In the genomic region with DNA sequence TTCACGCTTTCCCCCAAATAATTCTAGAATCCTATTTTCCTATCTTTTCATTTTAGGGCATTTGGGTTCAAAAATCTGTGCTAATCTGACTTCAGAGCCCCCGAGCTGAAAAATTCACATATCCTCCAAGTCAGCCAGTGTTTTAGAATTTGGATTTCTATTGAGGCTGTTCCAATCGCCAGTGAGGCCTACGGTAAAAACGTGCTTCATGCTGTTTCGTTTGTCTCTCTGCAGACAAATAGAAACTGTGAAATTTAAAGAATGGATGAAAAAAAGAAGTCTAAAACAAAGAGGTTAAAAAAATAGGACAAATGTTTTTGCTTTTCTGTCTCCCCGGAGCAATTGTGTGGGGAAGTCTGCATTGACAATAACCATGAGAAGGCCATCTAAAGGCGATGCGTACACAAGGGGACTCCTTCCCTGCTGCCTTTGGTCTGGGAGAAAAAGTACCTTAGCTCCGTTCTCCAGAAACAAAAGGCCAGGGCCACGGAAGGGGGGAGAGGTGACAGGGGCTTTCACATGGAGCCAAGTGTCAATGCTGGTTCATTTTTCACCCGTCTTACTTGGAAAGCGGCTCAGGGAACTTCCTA, we compare ENCODE assay signal across 11 cellular contexts. TPM values are rescaled to one million over a fixed set of nuclear protein-coding genes. Genes with fewer than 3 reads are reported as not detected.
A peak's percentile ranks its signal among the peaks of the same experiment; 100 is the strongest.
DNase-seq lines count a peak whose midpoint lies in the region; ATAC-seq and TF ChIP-seq lines count a peak whose summit lies in the region.
"Had no signal": no experiment of that assay in that cellular context is flagged by ENCODE, and none has a peak within 500 bp of the region (broad histone marks: within the 10 kb centered on the region; RNA-seq: fewer than 3 reads in every experiment).

No MANE protein-coding gene starts in this region.

- H3K4me3 ChIP-seq in PC-9 (no peak overlapping the region), gastroesophageal sphincter (no peak overlapping the region), rectal smooth muscle tissue (ENCODE audit: low read length) (peak overlapping the region; percentile 20)

- TF ChIP-seq POLR2A in gastroesophageal sphincter (IDR thresholded peaks at IDR 0.05): no peak

- DNase-seq in COLO668 (lab: John Stamatoyannopoulos, UW; ENCODE audit: unreplicated experiment) (peak; percentile 25), PC-9 (no peak), SIG-M5 (lab: John Stamatoyannopoulos, UW) (no peak), kidney glomerular epithelial cell (lab: John Stamatoyannopoulos, UW) (no peak), NCI-H82 (lab: John Stamatoyannopoulos, UW) (no peak)
- DNase-seq: amniotic stem cell; NCI-H1694 treated with DMSO at 0.1 percent for 48 hours; stimulated activated CD4-positive, alpha-beta T cell treated with anti-CD3 and anti-CD28 coated beads, Interleukin-4, amount 100 ng/mL, for 4 hours had no signal

- peaks cover 71% of the 10 kb centered on the region for H3K4me1 ChIP-seq in PC-9 (replicated peaks; ENCODE audit: insufficient read depth)
- H3K4me1 ChIP-seq in gastroesophageal sphincter: peaks cover 0 to 91% (median 34%) of the 10 kb centered on the region in 3 donors
- H3K4me1 ChIP-seq in rectal smooth muscle tissue (ENCODE audit: control insufficient read depth, insufficient read depth, low read length): peaks cover 50% of the 10 kb centered on the region

- POLR2A ChIA-PET in PC-9 (lab: Charles Lee; ENCODE audit: unreplicated experiment): interaction anchor here (0.6 kb wide), 2 partner anchors 30 to 220 kb away, joined by 3 read pairs; no protein-coding TSS in a partner anchor

- peak overlapping the region; percentile 91 for H3K4me2 ChIP-seq in PC-9

- peaks cover 84% of the 10 kb centered on the region for H3K79me2 ChIP-seq in PC-9 (ENCODE audit: low read depth)

- H3K27ac ChIP-seq in PC-9 (peak overlapping the region; percentile 86), gastroesophageal sphincter (peak overlapping the region; percentile 84 to 97 (median 92)), rectal smooth muscle tissue (ENCODE audit: low read depth, low read length) (peak overlapping the region; percentile 86)

- no peak for ATAC-seq in gastroesophageal sphincter
- no peak for ATAC-seq in GM18858 (IDR thresholded peaks at IDR 0.05; ENCODE audit: unreplicated experiment)

- H3F3A ChIP-seq in PC-9 (ENCODE audit: insufficient read depth, low read depth): peaks cover 56% of the 10 kb centered on the region

- H3K9me3 ChIP-seq in PC-9 (ENCODE audit: insufficient read depth, low read depth): no peaks in the 10 kb centered on the region
- H3K9me3 ChIP-seq in gastroesophageal sphincter: no peaks in the 10 kb centered on the region

- no peak overlapping the region for H2AFZ ChIP-seq in PC-9

- intact Hi-C loops in PC-9 (cut with micrococcal nuclease; ENCODE audit: unreplicated experiment): loop anchor here (1.0 to 10.0 kb wide), 3 partner anchors 37 to 388 kb away; no protein-coding TSS in a partner anchor

- no peak for TF ChIP-seq EP300 in gastroesophageal sphincter (IDR thresholded peaks at IDR 0.05)

- WGBS in gastroesophageal sphincter (ENCODE audit: low coverage in 1 of 2), 2 donors: 64 to 80% methylated on average over 8 to 13 of the region's 13 CpGs

- no TSS peak for BruUV-seq in PC-9 (replicated peaks; lab: Mats Ljungman, UMichigan)

- TF ChIP-seq CTCF in PC-9 (conservative IDR thresholded peaks at IDR 0.05) (no peak), gastroesophageal sphincter (IDR thresholded peaks at IDR 0.05) (no peak)

- H4K20me1 ChIP-seq in PC-9 (ENCODE audit: insufficient read depth): no peaks in the 10 kb centered on the region

- H3K36me3 ChIP-seq in PC-9 (ENCODE audit: low read depth) (no peaks in the 10 kb centered on the region), gastroesophageal sphincter (no peaks in the 10 kb centered on the region), rectal smooth muscle tissue (ENCODE audit: control insufficient read depth, insufficient read depth, low read length) (no peaks in the 10 kb centered on the region)

- CTCF ChIA-PET in PC-9 (lab: Charles Lee): interaction anchor here (0.7 kb wide), 1 partner anchor 57 kb away, joined by 3 read pairs; no protein-coding TSS in a partner anchor

- no peaks in the 10 kb centered on the region for H3K27me3 ChIP-seq in PC-9 (ENCODE audit: insufficient read depth, low read depth)
- no peaks in the 10 kb centered on the region for H3K27me3 ChIP-seq in gastroesophageal sphincter
- H3K27me3 ChIP-seq in rectal smooth muscle tissue (ENCODE audit: control insufficient read depth, insufficient read depth, low read length): no peaks in the 10 kb centered on the region

- H3K9ac ChIP-seq in rectal smooth muscle tissue (ENCODE audit: low read length): no peak overlapping the region

- no peaks in the 10 kb centered on the region for H3K9me2 ChIP-seq in PC-9 (ENCODE audit: insufficient read depth)

RNA-seq across cellular contexts. Expression of gene ZFHX3, which starts 4.6 kb away (rescaled TPM):
- 20.5 and 23.1 TPM in 2 replicates for total RNA-seq in PC-9 (2021)
- 10 to 100 TPM; 24.0 to 47.1 (median 29.5) TPM for total RNA-seq in gastroesophageal sphincter
